8 cellular contexts compared by ENCODE assay signal in the genomic region with DNA sequence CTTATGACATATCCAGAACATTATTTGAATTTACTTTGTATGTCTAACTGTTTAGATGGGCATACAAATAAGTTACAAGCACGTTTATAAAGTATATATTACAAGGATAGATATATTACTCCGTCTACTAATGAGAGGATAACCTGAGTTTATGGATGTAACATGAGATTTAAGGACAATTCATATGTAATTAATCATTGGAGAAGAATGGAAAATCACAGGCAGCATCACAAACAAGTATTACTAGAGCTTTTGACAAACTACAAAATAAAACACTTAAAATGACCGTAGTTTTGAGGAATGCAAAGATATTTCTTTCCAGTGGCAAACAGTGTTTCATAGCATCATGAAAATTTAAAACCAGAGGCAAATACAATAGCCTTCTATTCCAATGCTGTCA.
"Had no signal": no experiment of that assay in that cellular context is flagged by ENCODE, and none has a peak within 500 bp of the region (broad histone marks: within the 10 kb centered on the region; RNA-seq: fewer than 3 reads in every experiment).

No MANE protein-coding gene starts in this region.

- ATAC-seq: GM23338, HepG2 had no signal

- H3K27ac ChIP-seq: HL-60 had no signal

- H3K4me3 ChIP-seq: GM23338 had no signal

- H3K4me2 ChIP-seq: GM23338 had no signal

- DNase-seq: H9, HCEC 1CT, HFFc6, IMR-90, KBM-7 had no signal

- H2AFZ ChIP-seq: GM23338 had no signal
